Comparison of ENCODE assay signal across 17 cellular contexts in genomic region chr6:158757753-158758090, GRCh38.
DNase-seq lines count a peak whose midpoint lies in the region; ATAC-seq and TF ChIP-seq lines count a peak whose summit lies in the region.
"Had no signal": no experiment of that assay in that cellular context is flagged by ENCODE, and none has a peak within 500 bp of the region (broad histone marks: within the 10 kb centered on the region; RNA-seq: fewer than 3 reads in every experiment).

No MANE protein-coding gene starts in this region.

- no peaks in the 10 kb centered on the region for H3K9me3 ChIP-seq in right cardiac atrium (ENCODE audit: control insufficient read depth, low read length)
- no peaks in the 10 kb centered on the region for H3K9me3 ChIP-seq in endodermal cell (ENCODE audit: control insufficient read depth, low read length)
- H3K9me3 ChIP-seq in Karpas-422 (ENCODE audit: low read length): no peaks in the 10 kb centered on the region
- H3K9me3 ChIP-seq: pancreas, SK-N-SH, thoracic aorta had no signal

- no peaks in the 10 kb centered on the region for H3K9me2 ChIP-seq in Karpas-422 (replicated peaks; ENCODE audit: insufficient read depth, low read length)
- H3K9me2 ChIP-seq: SK-N-SH had no signal

- DNase-seq in cardiac septum (ENCODE audit: low spot score) (peak; percentile 24), right cardiac atrium (no peak), NCI-H69 (lab: John Stamatoyannopoulos, UW) (peak; percentile 37), endodermal cell (peak; percentile 65), type B pancreatic cell (ENCODE audit: extremely low spot score, unreplicated experiment) (no peak), hepatic stellate cell (ENCODE audit: low spot score) (no peak), NCI-H226 (no peak), Karpas-422 (no peak)
- DNase-seq: activated CD4-positive, CD25-positive, alpha-beta regulatory T cell; activated CD8-positive, alpha-beta memory T cell treated with anti-CD3 and anti-CD28 coated beads for 24 hours; CD4-positive, alpha-beta memory T cell; central memory CD4-positive, alpha-beta T cell; pancreas; stimulated activated CD4-positive, alpha-beta T cell treated with anti-CD3 and anti-CD28 coated beads, Interleukin-15, amount 100 ng/mL, for 24 hours had no signal

- H4K20me1 ChIP-seq in Karpas-422 (ENCODE audit: insufficient read depth, low read depth, low read length): peaks cover 13% of the 10 kb centered on the region; the same call in 1 of the 2 replicates

- no peak overlapping the region for H3K27ac ChIP-seq in right cardiac atrium (ENCODE audit: low read length)
- H3K27ac ChIP-seq in endodermal cell (ENCODE audit: low read depth, low read length): no peak overlapping the region
- H3K27ac ChIP-seq in Karpas-422 (ENCODE audit: low read length): no peak overlapping the region
- H3K27ac ChIP-seq: pancreas, thoracic aorta had no signal

- 85% methylated on average over 9 of the region's 9 CpGs for WGBS in right cardiac atrium
- 72 to 98% methylated on average over 5 to 9 of the region's 9 CpGs for WGBS in endodermal cell (ENCODE audit: insufficient coverage in 1 of 2, insufficient read length in 1 of 2), 2 experiments

- no peaks in the 10 kb centered on the region for H3K36me3 ChIP-seq in endodermal cell (ENCODE audit: control insufficient read depth, insufficient read depth, low read length)
- H3K36me3 ChIP-seq in Karpas-422 (ENCODE audit: insufficient read depth, low read length): no peaks in the 10 kb centered on the region
- H3K36me3 ChIP-seq: pancreas, thoracic aorta had no signal

- H3K4me1 ChIP-seq in right cardiac atrium (ENCODE audit: control insufficient read depth, insufficient read depth, low read length): no peaks in the 10 kb centered on the region
- no peaks in the 10 kb centered on the region for H3K4me1 ChIP-seq in endodermal cell (ENCODE audit: control insufficient read depth, insufficient read depth, low read length)
- H3K4me1 ChIP-seq in Karpas-422 (ENCODE audit: low read length): peaks cover 11% of the 10 kb centered on the region

- no peaks in the 10 kb centered on the region for H3K9me3 Mint-ChIP-seq in endodermal cell
- H3K9me3 Mint-ChIP-seq in type B pancreatic cell: no peaks in the 10 kb centered on the region
- H3K9me3 Mint-ChIP-seq: CD4-positive, alpha-beta memory T cell had no signal

- H3K27ac Mint-ChIP-seq in endodermal cell (no peak overlapping the region), type B pancreatic cell (peak overlapping the region; percentile 58)

- H3K27me3 ChIP-seq in right cardiac atrium (ENCODE audit: control insufficient read depth, insufficient read depth) (no peaks in the 10 kb centered on the region), endodermal cell (ENCODE audit: control insufficient read depth, insufficient read depth, low read length, poor library complexity, severe bottlenecking) (no peaks in the 10 kb centered on the region), Karpas-422 (ENCODE audit: low read length) (no peaks in the 10 kb centered on the region)
- H3K27me3 ChIP-seq: pancreas had no signal

- H3K4me3 Mint-ChIP-seq in endodermal cell (peak overlapping the region; percentile 6), type B pancreatic cell (no peak overlapping the region)
- H3K4me3 Mint-ChIP-seq: CD4-positive, alpha-beta memory T cell had no signal

- H3K27me3 Mint-ChIP-seq in endodermal cell (ENCODE audit: insufficient read depth): no peaks in the 10 kb centered on the region
- no peaks in the 10 kb centered on the region for H3K27me3 Mint-ChIP-seq in type B pancreatic cell
- H3K27me3 Mint-ChIP-seq: CD4-positive, alpha-beta memory T cell had no signal

- H3K79me2 ChIP-seq in Karpas-422 (ENCODE audit: low read length): no peaks in the 10 kb centered on the region

- H2AFZ ChIP-seq in Karpas-422 (ENCODE audit: low read length): no peak overlapping the region

- ATAC-seq in right cardiac atrium: no peak

- intact Hi-C loops in cardiac septum (cut with DNase I) (no loop called here), right cardiac atrium (cut with DNase I) (no loop called here)

- TF ChIP-seq CTCF in endodermal cell (conservative IDR thresholded peaks at IDR 0.05) (no peak), type B pancreatic cell (conservative IDR thresholded peaks at IDR 0.05) (no peak)

- H3K4me3 ChIP-seq in right cardiac atrium (ENCODE audit: low read length) (no peak overlapping the region), endodermal cell (ENCODE audit: low read length) (no peak overlapping the region), Karpas-422 (ENCODE audit: low read length) (no peak overlapping the region)
- H3K4me3 ChIP-seq: lung, pancreas, thoracic aorta had no signal

- H3K9ac ChIP-seq in endodermal cell (ENCODE audit: extremely low read depth, low read length, poor library complexity, severe bottlenecking) (no peak overlapping the region), Karpas-422 (ENCODE audit: low read length) (no peak overlapping the region)
- H3K9ac ChIP-seq: SK-N-SH had no signal

- H3K4me1 Mint-ChIP-seq in endodermal cell (peaks cover 31% of the 10 kb centered on the region), type B pancreatic cell (ENCODE audit: unreplicated experiment) (peaks cover 26% of the 10 kb centered on the region)

- H3K4me2 ChIP-seq in Karpas-422 (ENCODE audit: low read depth, low read length, poor library complexity, severe bottlenecking): no peak overlapping the region
- H3K4me2 ChIP-seq: SK-N-SH had no signal

- H3K36me3 Mint-ChIP-seq in endodermal cell (ENCODE audit: low read depth): no peaks in the 10 kb centered on the region
- H3K36me3 Mint-ChIP-seq in type B pancreatic cell: no peaks in the 10 kb centered on the region

Comparison
In these comparisons a context has a peak if more than half of its experiments do, and no peak if none do; other contexts are left out.
1. DNase-seq: peak in cardiac septum (single experiment), NCI-H69 (single experiment) and endodermal cell (single experiment); none in right cardiac atrium (0 of 3), type B pancreatic cell (single experiment), hepatic stellate cell (single experiment), NCI-H226 (single experiment) and Karpas-422 (single experiment).